15 cellular contexts compared by ENCODE assay signal in the genomic region with DNA sequence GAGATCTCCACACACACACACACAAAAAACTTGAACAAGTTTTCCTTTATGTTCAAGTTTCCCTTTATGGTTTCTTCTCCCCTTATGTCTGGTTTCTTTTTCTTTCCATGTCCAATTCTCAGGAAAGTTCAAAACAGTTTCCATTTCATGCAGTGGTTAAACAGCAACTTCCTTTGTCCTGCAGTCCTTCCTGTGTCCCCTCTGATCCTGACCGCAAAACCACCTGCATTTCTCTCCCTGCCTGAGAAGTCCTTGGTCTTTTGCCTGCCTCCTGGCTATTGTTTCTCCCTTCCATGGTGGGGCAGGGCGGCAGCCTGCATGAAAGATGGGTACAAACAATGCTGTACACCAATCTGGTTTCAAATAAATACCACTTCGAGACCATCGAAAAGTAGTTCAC.
"Had no signal": no experiment of that assay in that cellular context is flagged by ENCODE, and none has a peak within 500 bp of the region (broad histone marks: within the 10 kb centered on the region; RNA-seq: fewer than 3 reads in every experiment).

No MANE protein-coding gene starts in this region.

- H3K4me1 ChIP-seq: pancreas had no signal

- H3K27ac ChIP-seq: cardiac muscle cell, dorsolateral prefrontal cortex, lower lobe of right lung, pancreas, sigmoid colon, upper lobe of left lung had no signal

- ATAC-seq: left colon; lower lobe of right lung; pancreas; stimulated activated naive CD8-positive, alpha-beta T cell treated with anti-CD3 and anti-CD28 coated beads, Interleukin-15, amount 100 ng/mL, for 72 hours had no signal

- DNase-seq: activated CD4-positive, alpha-beta T cell treated with anti-CD3 and anti-CD28 coated beads, Interleukin-2, amount 50 U/mL, for 4 hours; activated CD4-positive, CD25-positive, alpha-beta regulatory T cell treated with anti-CD3 and anti-CD28 coated beads, Interleukin-2, amount 50 U/mL, for 72 hours; activated naive CD4-positive, alpha-beta T cell treated with anti-CD3 and anti-CD28 coated beads, Interleukin-2, amount 10 ng/mL, durations not matched to agents 7 days and 5 days; dorsolateral prefrontal cortex; endodermal cell; left colon; lower lobe of right lung; pancreas; sigmoid colon; spleen; stimulated activated naive CD8-positive, alpha-beta T cell treated with anti-CD3 and anti-CD28 coated beads, Interleukin-15, amount 100 ng/mL, for 72 hours; T-helper 9 cell; upper lobe of left lung had no signal

- H3K4me3 ChIP-seq: cardiac muscle cell, dorsolateral prefrontal cortex, lower lobe of right lung, pancreas, sigmoid colon, spleen, upper lobe of left lung had no signal

- H3K36me3 ChIP-seq: cardiac muscle cell, lower lobe of right lung, pancreas, sigmoid colon, spleen, upper lobe of left lung had no signal

- FAIRE-seq: islet of Langerhans, pancreas had no signal

- H3K9me3 ChIP-seq: lower lobe of right lung, pancreas, sigmoid colon, spleen, upper lobe of left lung had no signal

- H3K27me3 ChIP-seq: cardiac muscle cell, dorsolateral prefrontal cortex, pancreas, sigmoid colon, spleen, upper lobe of left lung had no signal
